8 cellular contexts compared by ENCODE assay signal in the genomic region with DNA sequence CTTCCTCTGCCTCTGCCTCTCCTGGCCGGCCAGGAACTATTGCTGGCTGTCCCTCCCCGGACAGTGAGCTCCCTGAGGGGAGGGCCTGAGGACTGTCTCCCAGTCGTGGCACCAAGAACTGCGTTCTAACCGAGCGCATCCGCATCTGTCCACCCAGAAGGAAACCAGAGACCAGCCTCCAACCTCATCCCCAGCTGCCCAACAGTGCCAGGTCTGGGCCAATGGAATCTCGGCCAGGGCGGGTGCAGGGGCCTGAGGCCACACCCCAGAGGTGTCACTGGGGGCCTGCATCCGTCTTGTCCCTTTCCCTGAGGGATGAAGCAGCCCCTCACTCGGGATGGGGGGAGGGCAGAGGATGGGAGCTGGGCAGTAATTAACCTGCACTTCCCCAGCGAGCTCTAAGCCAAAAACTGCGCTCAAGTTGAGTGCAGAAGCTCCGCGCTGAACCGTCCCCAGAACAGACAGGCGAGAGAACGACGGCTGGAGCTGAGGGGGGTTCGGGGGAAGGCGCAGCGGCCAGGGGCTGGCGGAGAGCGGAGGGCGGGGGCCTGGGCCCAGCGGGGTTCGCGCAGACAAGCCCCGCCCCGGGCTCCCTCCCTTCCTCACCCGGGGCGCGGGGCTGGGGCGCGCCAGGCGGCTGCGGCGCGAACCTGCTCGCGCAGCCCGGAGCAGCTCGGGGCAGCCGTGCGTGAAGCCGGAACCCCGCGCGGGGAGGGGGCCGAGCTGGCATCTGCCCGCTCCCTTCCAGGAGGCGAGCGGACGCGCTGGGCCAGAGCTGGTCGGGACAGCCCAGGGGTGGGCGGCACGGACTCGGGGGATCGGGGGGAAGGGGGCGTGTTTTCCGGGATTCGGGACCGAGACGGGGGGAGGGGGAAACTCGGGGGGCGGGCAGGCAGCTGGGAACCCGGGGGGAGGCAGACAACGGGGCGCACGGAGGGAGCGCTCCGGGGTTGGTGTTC.
DNase-seq lines count a peak whose midpoint lies in the region; ATAC-seq and TF ChIP-seq lines count a peak whose summit lies in the region.

No MANE protein-coding gene starts in this region.

- ATAC-seq in HG03378 (IDR thresholded peaks at IDR 0.05; ENCODE audit: unreplicated experiment), result no peak

- H3K4me3 ChIP-seq in GM08714 (ENCODE audit: low read length) (peak overlapping the region; percentile 69), HEK293 (ENCODE audit: low read depth, low read length) (peak overlapping the region; percentile 58), NB4 (ENCODE audit: low read depth, low read length) (peak overlapping the region; percentile 12)

- CTCF ChIA-PET in HEK293 (lab: Yijun Ruan, JAX), result interaction anchor here (0.5 to 6.7 kb wide), 27 partner anchors 9 to 928 kb away, joined by 3 to 51 read pairs (median 3); a partner anchor contains a TSS

- peak overlapping the region; percentile 7; the same call in 1 of the 2 replicates for H3K27ac ChIP-seq in HEK293 (ENCODE audit: extremely low read depth, low read depth, low read length)

- no peaks in the 10 kb centered on the region for H3K36me3 ChIP-seq in HEK293 (ENCODE audit: control insufficient read depth in 2 of 2, insufficient read depth in 1 of 2, low read length in 2 of 2)

- H3K9me3 ChIP-seq in HEK293 (ENCODE audit: control insufficient read depth, insufficient read depth, low read depth, low read length), result no peaks in the 10 kb centered on the region

- no peak for TF ChIP-seq POLR2A in NB4 (IDR thresholded peaks at IDR 0.05; ENCODE audit: extremely low read depth, insufficient read length)

- DNase-seq in NB4 (ENCODE audit: low read depth) (peak; percentile 78), T-helper 2 cell (peak; percentile 26 to 83 (median 65)), astrocyte of the hippocampus (ENCODE audit: low read depth, low spot score) (peak; percentile 87), hippocampal formation (lab: John Stamatoyannopoulos, UW) (peak; percentile 88 to 93), retina (peak; percentile 82)

- TF ChIP-seq CTCF in HEK293 (tag by site-specific recombination; IDR thresholded peaks at IDR 0.05) (no peak), NB4 (IDR thresholded peaks at IDR 0.05; ENCODE audit: low read depth, low read length) (no peak)

- 0 out of 2 replicates have a peak, but pooled peaks cover 3% of the 10 kb centered on the region for H3K4me1 ChIP-seq in HEK293 (ENCODE audit: control insufficient read depth, insufficient read depth, low read length)

- POLR2A ChIA-PET in HEK293 (lab: Yijun Ruan, JAX), result interaction anchor here (0.6 to 2.1 kb wide), 18 partner anchors 10 to 739 kb away, joined by 3 to 11 read pairs (median 4); a partner anchor contains a TSS

TF ChIP-seq in HEK293, 187 proteins besides CTCF, POLR2A, EP300 and RAD21 (continues in another document):
- peak; percentile 57 for TF ChIP-seq ZBTB8A (tag by site-specific recombination; IDR thresholded peaks at IDR 0.05)
- TF ChIP-seq ZNF610 (tag by site-specific recombination; IDR thresholded peaks at IDR 0.05; ENCODE audit: borderline replicate concordance), result no peak
- TF ChIP-seq KLF1 (tag by site-specific recombination; IDR thresholded peaks at IDR 0.05), result peak; percentile 21; the same call in 1 of the 2 replicates
- TF ChIP-seq, protein P1, sequence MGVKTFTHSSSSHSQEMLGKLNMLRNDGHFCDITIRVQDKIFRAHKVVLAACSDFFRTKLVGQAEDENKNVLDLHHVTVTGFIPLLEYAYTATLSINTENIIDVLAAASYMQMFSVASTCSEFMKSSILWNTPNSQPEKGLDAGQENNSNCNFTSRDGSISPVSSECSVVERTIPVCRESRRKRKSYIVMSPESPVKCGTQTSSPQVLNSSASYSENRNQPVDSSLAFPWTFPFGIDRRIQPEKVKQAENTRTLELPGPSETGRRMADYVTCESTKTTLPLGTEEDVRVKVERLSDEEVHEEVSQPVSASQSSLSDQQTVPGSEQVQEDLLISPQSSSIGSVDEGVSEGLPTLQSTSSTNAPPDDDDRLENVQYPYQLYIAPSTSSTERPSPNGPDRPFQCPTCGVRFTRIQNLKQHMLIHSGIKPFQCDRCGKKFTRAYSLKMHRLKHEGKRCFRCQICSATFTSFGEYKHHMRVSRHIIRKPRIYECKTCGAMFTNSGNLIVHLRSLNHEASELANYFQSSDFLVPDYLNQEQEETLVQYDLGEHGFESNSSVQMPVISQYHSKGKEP (tag by site-specific recombination; IDR thresholded peaks at IDR 0.05), result no peak
- no peak for TF ChIP-seq IKZF3 (tag by site-specific recombination; IDR thresholded peaks at IDR 0.05)
- TF ChIP-seq KLF7 (tag by site-specific recombination; IDR thresholded peaks at IDR 0.05; ENCODE audit: borderline replicate concordance), result no peak
- TF ChIP-seq ZNF221 (tag by site-specific recombination; IDR thresholded peaks at IDR 0.05; ENCODE audit: borderline replicate concordance), result no peak
- peak; percentile 61; the same call in 1 of the 2 replicates for TF ChIP-seq ZNF366 (tag by site-specific recombination; conservative IDR thresholded peaks at IDR 0.05)
- TF ChIP-seq, protein P2, sequence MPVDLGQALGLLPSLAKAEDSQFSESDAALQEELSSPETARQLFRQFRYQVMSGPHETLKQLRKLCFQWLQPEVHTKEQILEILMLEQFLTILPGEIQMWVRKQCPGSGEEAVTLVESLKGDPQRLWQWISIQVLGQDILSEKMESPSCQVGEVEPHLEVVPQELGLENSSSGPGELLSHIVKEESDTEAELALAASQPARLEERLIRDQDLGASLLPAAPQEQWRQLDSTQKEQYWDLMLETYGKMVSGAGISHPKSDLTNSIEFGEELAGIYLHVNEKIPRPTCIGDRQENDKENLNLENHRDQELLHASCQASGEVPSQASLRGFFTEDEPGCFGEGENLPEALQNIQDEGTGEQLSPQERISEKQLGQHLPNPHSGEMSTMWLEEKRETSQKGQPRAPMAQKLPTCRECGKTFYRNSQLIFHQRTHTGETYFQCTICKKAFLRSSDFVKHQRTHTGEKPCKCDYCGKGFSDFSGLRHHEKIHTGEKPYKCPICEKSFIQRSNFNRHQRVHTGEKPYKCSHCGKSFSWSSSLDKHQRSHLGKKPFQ (tag by site-specific recombination; IDR thresholded peaks at IDR 0.05), result no peak
- TF ChIP-seq, protein P3, sequence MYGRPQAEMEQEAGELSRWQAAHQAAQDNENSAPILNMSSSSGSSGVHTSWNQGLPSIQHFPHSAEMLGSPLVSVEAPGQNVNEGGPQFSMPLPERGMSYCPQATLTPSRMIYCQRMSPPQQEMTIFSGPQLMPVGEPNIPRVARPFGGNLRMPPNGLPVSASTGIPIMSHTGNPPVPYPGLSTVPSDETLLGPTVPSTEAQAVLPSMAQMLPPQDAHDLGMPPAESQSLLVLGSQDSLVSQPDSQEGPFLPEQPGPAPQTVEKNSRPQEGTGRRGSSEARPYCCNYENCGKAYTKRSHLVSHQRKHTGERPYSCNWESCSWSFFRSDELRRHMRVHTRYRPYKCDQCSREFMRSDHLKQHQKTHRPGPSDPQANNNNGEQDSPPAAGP (tag by site-specific recombination; IDR thresholded peaks at IDR 0.05), result no peak; the same call in 1 of the 2 replicates
- 0 out of 2 replicates have a peak, but pooled peaks have one; percentile 62 for TF ChIP-seq KLF16 (tag by site-specific recombination; IDR thresholded peaks at IDR 0.05)
- TF ChIP-seq TCF7L2 (IDR thresholded peaks at IDR 0.05; ENCODE audit: borderline replicate concordance, low read depth, low read length), result no peak
- TF ChIP-seq, protein P4, sequence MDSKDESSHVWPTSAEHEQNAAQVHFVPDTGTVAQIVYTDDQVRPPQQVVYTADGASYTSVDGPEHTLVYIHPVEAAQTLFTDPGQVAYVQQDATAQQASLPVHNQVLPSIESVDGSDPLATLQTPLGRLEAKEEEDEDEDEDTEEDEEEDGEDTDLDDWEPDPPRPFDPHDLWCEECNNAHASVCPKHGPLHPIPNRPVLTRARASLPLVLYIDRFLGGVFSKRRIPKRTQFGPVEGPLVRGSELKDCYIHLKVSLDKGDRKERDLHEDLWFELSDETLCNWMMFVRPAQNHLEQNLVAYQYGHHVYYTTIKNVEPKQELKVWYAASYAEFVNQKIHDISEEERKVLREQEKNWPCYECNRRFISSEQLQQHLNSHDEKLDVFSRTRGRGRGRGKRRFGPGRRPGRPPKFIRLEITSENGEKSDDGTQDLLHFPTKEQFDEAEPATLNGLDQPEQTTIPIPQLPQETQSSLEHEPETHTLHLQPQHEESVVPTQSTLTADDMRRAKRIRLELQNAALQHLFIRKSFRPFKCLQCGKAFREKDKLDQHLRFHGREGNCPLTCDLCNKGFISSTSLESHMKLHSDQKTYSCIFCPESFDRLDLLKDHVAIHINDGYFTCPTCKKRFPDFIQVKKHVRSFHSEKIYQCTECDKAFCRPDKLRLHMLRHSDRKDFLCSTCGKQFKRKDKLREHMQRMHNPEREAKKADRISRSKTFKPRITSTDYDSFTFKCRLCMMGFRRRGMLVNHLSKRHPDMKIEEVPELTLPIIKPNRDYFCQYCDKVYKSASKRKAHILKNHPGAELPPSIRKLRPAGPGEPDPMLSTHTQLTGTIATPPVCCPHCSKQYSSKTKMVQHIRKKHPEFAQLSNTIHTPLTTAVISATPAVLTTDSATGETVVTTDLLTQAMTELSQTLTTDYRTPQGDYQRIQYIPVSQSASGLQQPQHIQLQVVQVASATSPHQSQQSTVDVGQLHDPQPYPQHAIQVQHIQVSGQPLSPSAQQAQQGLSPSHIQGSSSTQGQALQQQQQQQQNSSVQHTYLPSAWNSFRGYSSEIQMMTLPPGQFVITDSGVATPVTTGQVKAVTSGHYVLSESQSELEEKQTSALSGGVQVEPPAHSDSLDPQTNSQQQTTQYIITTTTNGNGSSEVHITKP (tag by site-specific recombination; IDR thresholded peaks at IDR 0.05), result peak; percentile 52

Comparison
In these comparisons a context has a peak if more than half of its experiments do, and no peak if none do; other contexts are left out.
1. H3K4me3 ChIP-seq: peak in every context shown above with its lines; median percentile 69 in GM08714; 58 in HEK293; 12 in NB4.